In the genomic region with DNA sequence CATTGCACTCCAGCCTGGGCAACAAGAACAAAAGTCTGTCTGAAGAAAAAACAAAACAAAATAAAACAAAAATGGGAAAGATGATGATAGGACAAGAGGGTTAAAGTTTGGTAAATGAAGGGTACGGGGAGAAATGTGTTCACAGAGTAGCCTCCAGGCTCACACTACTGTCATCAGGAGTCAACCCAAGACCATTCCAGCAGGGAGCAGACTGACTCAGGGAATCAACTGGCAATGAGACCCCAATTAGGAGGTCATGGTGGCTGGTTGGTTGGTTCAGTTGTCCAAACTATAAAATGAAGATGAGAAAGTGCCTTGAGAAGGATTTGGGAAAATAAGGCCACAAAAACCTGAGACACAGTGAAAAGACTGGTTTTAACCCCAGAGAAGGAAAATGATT, we compare ENCODE assay signal across 18 cellular contexts. TPM values are rescaled to one million over a fixed set of nuclear protein-coding genes. Genes with fewer than 3 reads are reported as not detected.
DNase-seq lines count a peak whose midpoint lies in the region; ATAC-seq and TF ChIP-seq lines count a peak whose summit lies in the region.
"Had no signal": no experiment of that assay in that cellular context is flagged by ENCODE, and none has a peak within 500 bp of the region (broad histone marks: within the 10 kb centered on the region; RNA-seq: fewer than 3 reads in every experiment).

No MANE protein-coding gene starts in this region.

- TF ChIP-seq CTCF in BE2C (IDR thresholded peaks at IDR 0.05; ENCODE audit: low read depth, low read length): peak; percentile 50

- H3K9me3 ChIP-seq in BE2C: no peaks in the 10 kb centered on the region
- H3K9me3 ChIP-seq: prostate gland had no signal

- H3K27me3 ChIP-seq in BE2C: no peaks in the 10 kb centered on the region
- H3K27me3 ChIP-seq: esophagus squamous epithelium had no signal

- no peak for ATAC-seq in left lobe of liver
- ATAC-seq: natural killer cell treated with Interleukin-12 subunit alpha and Interleukin-12 subunit beta and Interleukin-15 and Interleukin-18, amount 100 ng/mL, for 72 hours had no signal

- no peaks in the 10 kb centered on the region for H3K4me1 ChIP-seq in BE2C
- H3K4me1 ChIP-seq: esophagus squamous epithelium, prostate gland had no signal

- no peaks in the 10 kb centered on the region for H3K36me3 ChIP-seq in BE2C
- H3K36me3 ChIP-seq: esophagus squamous epithelium, prostate gland, thoracic aorta had no signal

- in situ Hi-C loops in SK-MEL-5 (cut with HindIII; ENCODE audit: low pct_unique_long_range_greater_than_20kb, low sequenced_read_pairs): no loop called here

- peak; percentile 17 to 66 for DNase-seq in NCI-H524 (lab: John Stamatoyannopoulos, UW)
- DNase-seq in NCI-H524 treated with DMSO at 0.1 percent for 48 hours (lab: John Stamatoyannopoulos, UW): no peak
- DNase-seq in BE2C: peak; percentile 31
- DNase-seq in SK-MEL-5 (ENCODE audit: low read depth, low spot score): peak; percentile 63
- DNase-seq in left lobe of liver (ENCODE audit: low spot score): peak; percentile 21
- DNase-seq in stimulated activated CD4-positive, alpha-beta T cell treated with anti-CD3 and anti-CD28 coated beads, Interleukin-4, amount 100 ng/mL, for 1 hour: no peak
- no peak for DNase-seq in SW 1271 (lab: John Stamatoyannopoulos, UW)
- DNase-seq in NCI-H1436 (lab: John Stamatoyannopoulos, UW): no peak
- DNase-seq: 8988T, C1 segment of cervical spinal cord, esophagus squamous epithelium, glutamatergic neuron, immature natural killer cell, NCI-H146 had no signal

- H3K4me3 ChIP-seq in BE2C (ENCODE audit: low read depth, low read length): no peak overlapping the region
- H3K4me3 ChIP-seq: esophagus squamous epithelium, prostate gland, thoracic aorta had no signal

RNA-seq across cellular contexts. Expression of gene KLHL6, which starts 51.8 kb away (rescaled TPM):
- 0.57 TPM for polyA plus RNA-seq in BE2C (2012; ENCODE audit: insufficient read depth, insufficient read length, low read depth)
- 0.11 and 0.13 TPM in 2 replicates for total RNA-seq in SK-MEL-5 (2014; rRNA removed; shearing (Covaris generic))
- 0.03 and 0.05 TPM in 2 replicates for polyA plus RNA-seq in SK-MEL-5 (2015; cell fraction: cytosol; rRNA removed)
- polyA plus RNA-seq in SK-MEL-5 (2015; cell fraction: nucleus; rRNA removed): 0.59 and 2.2 TPM in 2 replicates
- total RNA-seq in left lobe of liver: 0.65 TPM
- total RNA-seq: RPMI7951 had no signal

Comparison
In these comparisons a context has a peak if more than half of its experiments do, and no peak if none do; other contexts are left out.
1. DNase-seq: peak in NCI-H524 (2 of 2), BE2C (single experiment), SK-MEL-5 (single experiment) and left lobe of liver (single experiment); none in NCI-H524 treated with DMSO at 0.1 percent for 48 hours (single experiment), stimulated activated CD4-positive, alpha-beta T cell treated with anti-CD3 and anti-CD28 coated beads, Interleukin-4, amount 100 ng/mL, for 1 hour (single experiment), SW 1271 (0 of 2) and NCI-H1436 (single experiment).